1 cellular context compared by ENCODE assay signal in the genomic region with DNA sequence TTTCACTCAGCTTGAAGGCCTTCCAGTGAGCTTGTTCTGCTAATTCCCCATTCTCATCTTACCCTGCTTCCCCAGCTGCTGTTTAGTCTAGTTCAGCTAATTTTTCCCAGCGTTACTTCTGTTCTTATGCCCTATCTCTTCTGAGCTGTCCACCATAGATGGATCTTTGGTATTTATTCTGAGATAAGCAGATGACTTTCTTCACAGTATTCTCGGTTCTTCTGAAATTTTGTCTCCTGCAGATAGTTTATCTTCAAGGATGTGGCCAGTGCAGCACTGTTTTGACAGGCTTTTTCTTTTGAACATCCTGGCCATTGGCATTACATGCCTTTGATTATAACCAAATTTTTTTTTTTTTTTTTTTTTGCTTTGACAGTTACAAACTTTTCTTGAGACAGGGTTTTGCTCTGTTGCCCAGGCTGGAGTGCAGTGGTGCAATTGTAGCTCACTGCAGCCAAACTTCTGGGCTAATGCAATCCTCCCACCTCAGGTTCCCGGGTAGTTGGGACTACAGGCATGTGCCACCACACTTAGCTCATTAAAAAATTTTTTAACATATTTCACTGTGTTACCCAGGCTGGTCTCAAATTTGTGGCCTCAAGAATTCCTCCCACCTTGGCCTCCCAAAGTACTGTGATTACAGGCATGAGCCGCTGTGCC.
TF ChIP-seq lines count a peak whose summit lies in the region.

No MANE protein-coding gene starts in this region.

TF ChIP-seq in K562, 482 proteins besides CTCF, POLR2A, EP300 and RAD21 (continued from another document and continues in another):
- TF ChIP-seq NCOA1 (IDR thresholded peaks at IDR 0.05; ENCODE audit: low read depth) (0 out of 2 replicates have a peak, but pooled peaks have one; percentile 42), RREB1 (CRISPR knock-in tag; IDR thresholded peaks at IDR 0.05) (no peak), PHF8 (IDR thresholded peaks at IDR 0.05; ENCODE audit: borderline replicate concordance, low read length) (no peak), ZNF707 (CRISPR knock-in tag; conservative IDR thresholded peaks at IDR 0.05) (no peak), HMG20A (CRISPR knock-in tag; conservative IDR thresholded peaks at IDR 0.05) (0 out of 2 replicates have a peak, but pooled peaks have one; percentile 66), CEBPB (tag; IDR thresholded peaks at IDR 0.05) (no peak), TFAP4 (CRISPR knock-in tag; IDR thresholded peaks at IDR 0.05; ENCODE audit: borderline replicate concordance) (no peak), JUN (IDR thresholded peaks at IDR 0.05; ENCODE audit: borderline replicate concordance, low read depth, low read length) (no peak), JUN (CRISPR knock-in tag; IDR thresholded peaks at IDR 0.05; ENCODE audit: borderline replicate concordance) (no peak), ARID3B (CRISPR knock-in tag; IDR thresholded peaks at IDR 0.05; ENCODE audit: borderline replicate concordance) (no peak), ZFP36 (IDR thresholded peaks at IDR 0.05; ENCODE audit: low read depth, low read length, partially characterized antibody) (no peak), FOXA1 (IDR thresholded peaks at IDR 0.05; ENCODE audit: borderline replicate concordance) (no peak), CTBP1 (IDR thresholded peaks at IDR 0.05; ENCODE audit: borderline replicate concordance) (peak; percentile 95), CBX8 (IDR thresholded peaks at IDR 0.05; ENCODE audit: borderline replicate concordance, extremely low read depth, low read depth, low read length, poor library complexity, severe bottlenecking) (no peak), SFPQ (IDR thresholded peaks at IDR 0.05; ENCODE audit: low read depth, low read length) (no peak), ZNF586 (CRISPR knock-in tag; conservative IDR thresholded peaks at IDR 0.05) (no peak), BRF1 (IDR thresholded peaks at IDR 0.05; ENCODE audit: borderline replicate concordance, extremely low read depth, insufficient read length) (no peak), TSC22D4 (tag; IDR thresholded peaks at IDR 0.05) (no peak), ZEB2 (IDR thresholded peaks at IDR 0.05) (peak; percentile 65; the same call in 1 of the 2 replicates), MIER1 (IDR thresholded peaks at IDR 0.05; ENCODE audit: low read depth) (no peak), ZNF124 (CRISPR knock-in tag; IDR thresholded peaks at IDR 0.05) (no peak), GABPB2 (CRISPR knock-in tag; conservative IDR thresholded peaks at IDR 0.05) (no peak)
- TF ChIP-seq, protein P1, sequence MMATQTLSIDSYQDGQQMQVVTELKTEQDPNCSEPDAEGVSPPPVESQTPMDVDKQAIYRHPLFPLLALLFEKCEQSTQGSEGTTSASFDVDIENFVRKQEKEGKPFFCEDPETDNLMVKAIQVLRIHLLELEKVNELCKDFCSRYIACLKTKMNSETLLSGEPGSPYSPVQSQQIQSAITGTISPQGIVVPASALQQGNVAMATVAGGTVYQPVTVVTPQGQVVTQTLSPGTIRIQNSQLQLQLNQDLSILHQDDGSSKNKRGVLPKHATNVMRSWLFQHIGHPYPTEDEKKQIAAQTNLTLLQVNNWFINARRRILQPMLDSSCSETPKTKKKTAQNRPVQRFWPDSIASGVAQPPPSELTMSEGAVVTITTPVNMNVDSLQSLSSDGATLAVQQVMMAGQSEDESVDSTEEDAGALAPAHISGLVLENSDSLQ (IDR thresholded peaks at IDR 0.05) = peak; percentile 65
- TF ChIP-seq, protein P2, sequence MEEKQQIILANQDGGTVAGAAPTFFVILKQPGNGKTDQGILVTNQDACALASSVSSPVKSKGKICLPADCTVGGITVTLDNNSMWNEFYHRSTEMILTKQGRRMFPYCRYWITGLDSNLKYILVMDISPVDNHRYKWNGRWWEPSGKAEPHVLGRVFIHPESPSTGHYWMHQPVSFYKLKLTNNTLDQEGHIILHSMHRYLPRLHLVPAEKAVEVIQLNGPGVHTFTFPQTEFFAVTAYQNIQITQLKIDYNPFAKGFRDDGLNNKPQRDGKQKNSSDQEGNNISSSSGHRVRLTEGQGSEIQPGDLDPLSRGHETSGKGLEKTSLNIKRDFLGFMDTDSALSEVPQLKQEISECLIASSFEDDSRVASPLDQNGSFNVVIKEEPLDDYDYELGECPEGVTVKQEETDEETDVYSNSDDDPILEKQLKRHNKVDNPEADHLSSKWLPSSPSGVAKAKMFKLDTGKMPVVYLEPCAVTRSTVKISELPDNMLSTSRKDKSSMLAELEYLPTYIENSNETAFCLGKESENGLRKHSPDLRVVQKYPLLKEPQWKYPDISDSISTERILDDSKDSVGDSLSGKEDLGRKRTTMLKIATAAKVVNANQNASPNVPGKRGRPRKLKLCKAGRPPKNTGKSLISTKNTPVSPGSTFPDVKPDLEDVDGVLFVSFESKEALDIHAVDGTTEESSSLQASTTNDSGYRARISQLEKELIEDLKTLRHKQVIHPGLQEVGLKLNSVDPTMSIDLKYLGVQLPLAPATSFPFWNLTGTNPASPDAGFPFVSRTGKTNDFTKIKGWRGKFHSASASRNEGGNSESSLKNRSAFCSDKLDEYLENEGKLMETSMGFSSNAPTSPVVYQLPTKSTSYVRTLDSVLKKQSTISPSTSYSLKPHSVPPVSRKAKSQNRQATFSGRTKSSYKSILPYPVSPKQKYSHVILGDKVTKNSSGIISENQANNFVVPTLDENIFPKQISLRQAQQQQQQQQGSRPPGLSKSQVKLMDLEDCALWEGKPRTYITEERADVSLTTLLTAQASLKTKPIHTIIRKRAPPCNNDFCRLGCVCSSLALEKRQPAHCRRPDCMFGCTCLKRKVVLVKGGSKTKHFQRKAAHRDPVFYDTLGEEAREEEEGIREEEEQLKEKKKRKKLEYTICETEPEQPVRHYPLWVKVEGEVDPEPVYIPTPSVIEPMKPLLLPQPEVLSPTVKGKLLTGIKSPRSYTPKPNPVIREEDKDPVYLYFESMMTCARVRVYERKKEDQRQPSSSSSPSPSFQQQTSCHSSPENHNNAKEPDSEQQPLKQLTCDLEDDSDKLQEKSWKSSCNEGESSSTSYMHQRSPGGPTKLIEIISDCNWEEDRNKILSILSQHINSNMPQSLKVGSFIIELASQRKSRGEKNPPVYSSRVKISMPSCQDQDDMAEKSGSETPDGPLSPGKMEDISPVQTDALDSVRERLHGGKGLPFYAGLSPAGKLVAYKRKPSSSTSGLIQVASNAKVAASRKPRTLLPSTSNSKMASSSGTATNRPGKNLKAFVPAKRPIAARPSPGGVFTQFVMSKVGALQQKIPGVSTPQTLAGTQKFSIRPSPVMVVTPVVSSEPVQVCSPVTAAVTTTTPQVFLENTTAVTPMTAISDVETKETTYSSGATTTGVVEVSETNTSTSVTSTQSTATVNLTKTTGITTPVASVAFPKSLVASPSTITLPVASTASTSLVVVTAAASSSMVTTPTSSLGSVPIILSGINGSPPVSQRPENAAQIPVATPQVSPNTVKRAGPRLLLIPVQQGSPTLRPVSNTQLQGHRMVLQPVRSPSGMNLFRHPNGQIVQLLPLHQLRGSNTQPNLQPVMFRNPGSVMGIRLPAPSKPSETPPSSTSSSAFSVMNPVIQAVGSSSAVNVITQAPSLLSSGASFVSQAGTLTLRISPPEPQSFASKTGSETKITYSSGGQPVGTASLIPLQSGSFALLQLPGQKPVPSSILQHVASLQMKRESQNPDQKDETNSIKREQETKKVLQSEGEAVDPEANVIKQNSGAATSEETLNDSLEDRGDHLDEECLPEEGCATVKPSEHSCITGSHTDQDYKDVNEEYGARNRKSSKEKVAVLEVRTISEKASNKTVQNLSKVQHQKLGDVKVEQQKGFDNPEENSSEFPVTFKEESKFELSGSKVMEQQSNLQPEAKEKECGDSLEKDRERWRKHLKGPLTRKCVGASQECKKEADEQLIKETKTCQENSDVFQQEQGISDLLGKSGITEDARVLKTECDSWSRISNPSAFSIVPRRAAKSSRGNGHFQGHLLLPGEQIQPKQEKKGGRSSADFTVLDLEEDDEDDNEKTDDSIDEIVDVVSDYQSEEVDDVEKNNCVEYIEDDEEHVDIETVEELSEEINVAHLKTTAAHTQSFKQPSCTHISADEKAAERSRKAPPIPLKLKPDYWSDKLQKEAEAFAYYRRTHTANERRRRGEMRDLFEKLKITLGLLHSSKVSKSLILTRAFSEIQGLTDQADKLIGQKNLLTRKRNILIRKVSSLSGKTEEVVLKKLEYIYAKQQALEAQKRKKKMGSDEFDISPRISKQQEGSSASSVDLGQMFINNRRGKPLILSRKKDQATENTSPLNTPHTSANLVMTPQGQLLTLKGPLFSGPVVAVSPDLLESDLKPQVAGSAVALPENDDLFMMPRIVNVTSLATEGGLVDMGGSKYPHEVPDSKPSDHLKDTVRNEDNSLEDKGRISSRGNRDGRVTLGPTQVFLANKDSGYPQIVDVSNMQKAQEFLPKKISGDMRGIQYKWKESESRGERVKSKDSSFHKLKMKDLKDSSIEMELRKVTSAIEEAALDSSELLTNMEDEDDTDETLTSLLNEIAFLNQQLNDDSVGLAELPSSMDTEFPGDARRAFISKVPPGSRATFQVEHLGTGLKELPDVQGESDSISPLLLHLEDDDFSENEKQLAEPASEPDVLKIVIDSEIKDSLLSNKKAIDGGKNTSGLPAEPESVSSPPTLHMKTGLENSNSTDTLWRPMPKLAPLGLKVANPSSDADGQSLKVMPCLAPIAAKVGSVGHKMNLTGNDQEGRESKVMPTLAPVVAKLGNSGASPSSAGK (IDR thresholded peaks at IDR 0.05) = no peak
- TF ChIP-seq, protein P3, sequence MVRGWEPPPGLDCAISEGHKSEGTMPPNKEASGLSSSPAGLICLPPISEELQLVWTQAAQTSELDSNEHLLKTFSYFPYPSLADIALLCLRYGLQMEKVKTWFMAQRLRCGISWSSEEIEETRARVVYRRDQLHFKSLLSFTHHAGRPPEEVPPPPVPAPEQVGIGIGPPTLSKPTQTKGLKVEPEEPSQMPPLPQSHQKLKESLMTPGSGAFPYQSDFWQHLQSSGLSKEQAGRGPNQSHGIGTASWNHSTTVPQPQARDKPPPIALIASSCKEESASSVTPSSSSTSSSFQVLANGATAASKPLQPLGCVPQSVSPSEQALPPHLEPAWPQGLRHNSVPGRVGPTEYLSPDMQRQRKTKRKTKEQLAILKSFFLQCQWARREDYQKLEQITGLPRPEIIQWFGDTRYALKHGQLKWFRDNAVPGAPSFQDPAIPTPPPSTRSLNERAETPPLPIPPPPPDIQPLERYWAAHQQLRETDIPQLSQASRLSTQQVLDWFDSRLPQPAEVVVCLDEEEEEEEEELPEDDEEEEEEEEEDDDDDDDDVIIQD (CRISPR knock-in tag; IDR thresholded peaks at IDR 0.05) = no peak
